Comparison of ENCODE assay signal across 11 cellular contexts in genomic region chr11:12044799-12045198, GRCh38. TPM values are rescaled to one million over a fixed set of nuclear protein-coding genes. Genes with fewer than 3 reads are reported as not detected.
DNase-seq lines count a peak whose midpoint lies in the region; ATAC-seq, FAIRE-seq and TF ChIP-seq lines count a peak whose summit lies in the region.
"Had no signal": no experiment of that assay in that cellular context is flagged by ENCODE, and none has a peak within 500 bp of the region (broad histone marks: within the 10 kb centered on the region; RNA-seq: fewer than 3 reads in every experiment).

No MANE protein-coding gene starts in this region.

- H3K27me3 Mint-ChIP-seq in CD8-positive, alpha-beta memory T cell, result peaks cover 0 to 10% of the 10 kb centered on the region in 2 donors

- no peak for TF ChIP-seq CTCF in HCT116 (IDR thresholded peaks at IDR 0.05 in 2 of 3, conservative IDR thresholded peaks at IDR 0.05 in 1 of 3; ENCODE audit: borderline replicate concordance in 1 of 3, insufficient read depth in 1 of 3, low read depth in 2 of 3, low read length in 2 of 3)
- TF ChIP-seq CTCF in WI38 (IDR thresholded peaks at IDR 0.05; ENCODE audit: low read depth, low read length), result no peak
- TF ChIP-seq CTCF in keratinocyte (optimal IDR thresholded peaks at IDR 0.05 in 1 of 3, IDR thresholded peaks at IDR 0.05 in 1 of 3, conservative IDR thresholded peaks at IDR 0.05 in 1 of 3; ENCODE audit: extremely low read depth in 1 of 3, insufficient read depth in 2 of 3, low read length in 3 of 3), result no peak
- TF ChIP-seq CTCF in smooth muscle cell (IDR thresholded peaks at IDR 0.05; ENCODE audit: borderline replicate concordance, insufficient read depth, poor library complexity, severe bottlenecking), result no peak

- CTCF ChIA-PET in HCT116 (lab: Charles Lee), result interaction anchor here (0.5 to 5.6 kb wide), 31 partner anchors 8 to 1111 kb away, joined by 3 to 104 read pairs (median 4); partner anchors contain the start of gene USP47
- CTCF ChIA-PET in CD8-positive, alpha-beta memory T cell (lab: Charles Lee), result interaction anchor here (0.7 to 16.8 kb wide), 23 partner anchors 9 to 1252 kb away, joined by 3 to 302 read pairs (median 4); no protein-coding TSS in a partner anchor

- no peaks in the 10 kb centered on the region for H3K9me1 ChIP-seq in keratinocyte (ENCODE audit: control insufficient read depth, extremely low read depth, insufficient read depth, low read length)

- DNase-seq in HCT116 (ENCODE audit: low read depth, low spot score), result no peak
- no peak for DNase-seq in keratinocyte (ENCODE audit: low read depth, low spot score)
- no peak for DNase-seq in smooth muscle cell (lab: John Stamatoyannopoulos, UW; ENCODE audit: unreplicated experiment)
- DNase-seq in AML-193 (lab: John Stamatoyannopoulos, UW), result no peak
- DNase-seq in NCI-H146 (lab: John Stamatoyannopoulos, UW), result no peak
- DNase-seq in CD8-positive, alpha-beta memory T cell, result no peak

- H3F3A ChIP-seq in smooth muscle cell (ENCODE audit: low read depth), result peaks cover 14% of the 10 kb centered on the region

- FAIRE-seq in keratinocyte (lab: Jason Lieb, UNC), result no peak

- no TSS peak for BruUV-seq in HCT116 (replicated peaks; lab: Mats Ljungman, UMichigan)

- 84% methylated on average over 8 of the region's 8 CpGs for WGBS in smooth muscle cell (ENCODE audit: low lambda C conversion rate)

- H3K36me3 ChIP-seq in HCT116 (ENCODE audit: control insufficient read depth in 1 of 2, insufficient read depth in 2 of 2, low read length in 2 of 2) (no peaks in the 10 kb centered on the region; a peak in 1 of 4 replicates), keratinocyte (ENCODE audit: control insufficient read depth in 2 of 2, extremely low read depth in 1 of 2, insufficient read depth in 2 of 2, low read length in 2 of 2) (no peaks in the 10 kb centered on the region), smooth muscle cell (ENCODE audit: low read depth) (no peaks in the 10 kb centered on the region)
- no peaks in the 10 kb centered on the region for H3K36me3 ChIP-seq in CD8-positive, alpha-beta memory T cell (ENCODE audit: insufficient read depth, low read length)
- H3K36me3 ChIP-seq: HAP-1 had no signal

- H3K79me2 ChIP-seq in HCT116 (ENCODE audit: insufficient read depth, low read length) (no peaks in the 10 kb centered on the region), keratinocyte (ENCODE audit: control insufficient read depth, insufficient read depth, low read length) (no peaks in the 10 kb centered on the region), smooth muscle cell (ENCODE audit: low read depth) (no peaks in the 10 kb centered on the region)

- H4K20me1 ChIP-seq in HCT116 (ENCODE audit: insufficient read depth) (no peaks in the 10 kb centered on the region), keratinocyte (ENCODE audit: control insufficient read depth, extremely low read depth, insufficient read depth, low read length) (no peaks in the 10 kb centered on the region), smooth muscle cell (ENCODE audit: low read depth) (no peaks in the 10 kb centered on the region)

- H3K4me2 ChIP-seq in HCT116 (ENCODE audit: low read length) (peak overlapping the region; percentile 76), keratinocyte (ENCODE audit: control insufficient read depth, extremely low read depth, insufficient read depth, low read depth, low read length) (peak overlapping the region; percentile 59), smooth muscle cell (peak overlapping the region; percentile 56)

- TF ChIP-seq RAD21 in HCT116 (IDR thresholded peaks at IDR 0.05; ENCODE audit: low read depth), result no peak

- dilution Hi-C loops in keratinocyte (cut with MboI; ENCODE audit: extremely low pct_ligation_motif_present, low sequenced_read_pairs), result no loop called here

- intact Hi-C loops in HCT116 (cut with micrococcal nuclease), result loop anchor here (1.0 to 5.0 kb wide), 9 partner anchors 57 to 1112 kb away; no protein-coding TSS in a partner anchor

- H3K4me1 ChIP-seq in HCT116 (ENCODE audit: control insufficient read depth in 1 of 2, insufficient read depth in 2 of 2, low read length in 2 of 2), result peaks cover 8 to 45% of the 10 kb centered on the region in 2 experiments; a peak in 2 of 4 replicates
- peaks cover 40% of the 10 kb centered on the region for H3K4me1 ChIP-seq in keratinocyte (ENCODE audit: control insufficient read depth, extremely low read depth, insufficient read depth, low read length)
- H3K4me1 ChIP-seq in smooth muscle cell (ENCODE audit: low read depth), result peaks cover 4% of the 10 kb centered on the region
- peaks cover 4% of the 10 kb centered on the region for H3K4me1 ChIP-seq in CD8-positive, alpha-beta memory T cell (ENCODE audit: insufficient read depth, low read length)
- H3K4me1 ChIP-seq: HAP-1 had no signal

- no peak overlapping the region for H3K4me3 Mint-ChIP-seq in CD8-positive, alpha-beta memory T cell
- H3K4me3 Mint-ChIP-seq: activated CD4-positive, alpha-beta T cell treated with anti-CD3 and anti-CD28 coated beads, Interleukin-2, amount 10 ng/mL, durations not matched to agents 7 days and 5 days had no signal

- peaks cover 3 to 5% (median 4%) of the 10 kb centered on the region in 3 donors for H3K4me1 Mint-ChIP-seq in CD8-positive, alpha-beta memory T cell

- POLR2A ChIA-PET in HCT116 (lab: Charles Lee), result no interaction called here
- POLR2A ChIA-PET in CD8-positive, alpha-beta memory T cell (lab: Charles Lee), result no interaction called here

- H3K27ac ChIP-seq in HCT116 (ENCODE audit: low read depth, low read length), result peak overlapping the region; percentile 51; the same call in 1 of the 2 replicates
- H3K27ac ChIP-seq in keratinocyte (ENCODE audit: control insufficient read depth, insufficient read depth, low read length), result peak overlapping the region; percentile 96
- peak overlapping the region; percentile 88 for H3K27ac ChIP-seq in smooth muscle cell (ENCODE audit: low read depth)
- no peak overlapping the region for H3K27ac ChIP-seq in CD8-positive, alpha-beta memory T cell (ENCODE audit: low read depth, low read length)
- H3K27ac ChIP-seq: SK-N-MC had no signal

- H3K36me3 Mint-ChIP-seq in CD8-positive, alpha-beta memory T cell, result no peaks in the 10 kb centered on the region

- peak overlapping the region; percentile 58 for H3K9ac ChIP-seq in HCT116 (ENCODE audit: low read length)
- peak overlapping the region; percentile 82 for H3K9ac ChIP-seq in keratinocyte (ENCODE audit: control insufficient read depth, extremely low read depth, insufficient read depth, low read length)
- H3K9ac ChIP-seq in smooth muscle cell (ENCODE audit: low read depth), result peak overlapping the region; percentile 72

- RAD21 ChIA-PET in HCT116 (lab: Charles Lee; ENCODE audit: low non-redundant PET in 1 of 2, low total read pairs in 2 of 2, uncharacterized antibody in 2 of 2, unreplicated experiment in 2 of 2), result interaction anchor here (0.6 to 1.0 kb wide), 7 partner anchors 68 to 286 kb away, joined by 3 to 9 read pairs (median 3); no protein-coding TSS in a partner anchor

- H3K27me3 ChIP-seq in HCT116 (ENCODE audit: insufficient read depth, low read length) (no peaks in the 10 kb centered on the region), keratinocyte (ENCODE audit: control insufficient read depth, extremely low read depth, insufficient read depth, low read length) (no peaks in the 10 kb centered on the region), smooth muscle cell (ENCODE audit: low read depth) (no peaks in the 10 kb centered on the region)
- H3K27me3 ChIP-seq in CD8-positive, alpha-beta memory T cell (ENCODE audit: insufficient read depth, low read length, poor library complexity, severe bottlenecking), result no peaks in the 10 kb centered on the region

- H3K27ac Mint-ChIP-seq in CD8-positive, alpha-beta memory T cell, result no peak overlapping the region
- H3K27ac Mint-ChIP-seq: activated CD4-positive, alpha-beta T cell treated with anti-CD3 and anti-CD28 coated beads, Interleukin-2, amount 10 ng/mL, durations not matched to agents 7 days and 5 days had no signal

- ATAC-seq in HCT116, result peak; percentile 6; the same call in 1 of the 2 replicates
- no peak for ATAC-seq in GM21447 (IDR thresholded peaks at IDR 0.05; ENCODE audit: unreplicated experiment)

- no peaks in the 10 kb centered on the region for H3K9me2 ChIP-seq in HCT116 (ENCODE audit: insufficient read depth)

- peak overlapping the region in 1 of 2 experiments; percentile 43; a peak in 2 of 4 replicates for H3K4me3 ChIP-seq in HCT116 (replicated peaks in 1 of 2; ENCODE audit: low read depth in 1 of 2, low read length in 2 of 2)
- H3K4me3 ChIP-seq in WI38 (ENCODE audit: low read depth, low read length), result peak overlapping the region; percentile 32
- H3K4me3 ChIP-seq in keratinocyte (ENCODE audit: control insufficient read depth in 2 of 3, extremely low read depth in 1 of 3, insufficient read depth in 2 of 3, low read depth in 1 of 3, low read length in 3 of 3), result peak overlapping the region in 1 of 3 experiments; percentile 16
- no peak overlapping the region for H3K4me3 ChIP-seq in smooth muscle cell
- H3K4me3 ChIP-seq in CD8-positive, alpha-beta memory T cell (ENCODE audit: low read length), result no peak overlapping the region
- H3K4me3 ChIP-seq: HAP-1, SK-N-MC had no signal

- no peaks in the 10 kb centered on the region for H3K9me3 ChIP-seq in HCT116 (ENCODE audit: control insufficient read depth in 1 of 2, insufficient read depth in 1 of 2, low read depth in 1 of 2, low read length in 2 of 2)
- H3K9me3 ChIP-seq in keratinocyte (ENCODE audit: control insufficient read depth, low read depth, low read length), result peaks cover 4% of the 10 kb centered on the region
- no peaks in the 10 kb centered on the region for H3K9me3 ChIP-seq in smooth muscle cell (replicated peaks; ENCODE audit: low read depth)
- no peaks in the 10 kb centered on the region for H3K9me3 ChIP-seq in CD8-positive, alpha-beta memory T cell (ENCODE audit: low read length)
- H3K9me3 ChIP-seq: HAP-1 had no signal

- no peak for TF ChIP-seq POLR2A in HCT116 (IDR thresholded peaks at IDR 0.05; ENCODE audit: borderline replicate concordance, extremely low read depth, insufficient read depth, insufficient read length)

- H3K9me3 Mint-ChIP-seq in CD8-positive, alpha-beta memory T cell, result no peaks in the 10 kb centered on the region
- H3K9me3 Mint-ChIP-seq: activated CD4-positive, alpha-beta T cell treated with anti-CD3 and anti-CD28 coated beads, Interleukin-2, amount 10 ng/mL, durations not matched to agents 7 days and 5 days had no signal

- H2AFZ ChIP-seq in HCT116 (ENCODE audit: low read depth, low read length, poor library complexity, severe bottlenecking) (peak overlapping the region; percentile 56), keratinocyte (ENCODE audit: control insufficient read depth, low read length) (peak overlapping the region; percentile 76), smooth muscle cell (ENCODE audit: low read depth) (no peak overlapping the region)

RNA-seq across cellular contexts. Expression of gene DKK3, which starts 36.4 kb away (rescaled TPM):
- 0.49 TPM for total RNA-seq in HCT116 (2021; ENCODE audit: unreplicated experiment)
- polyA plus RNA-seq in HCT116 (2012), result 0.20 TPM in 1 of 2 replicates, not detected in the other
- polyA plus RNA-seq in keratinocyte, result 712 to 984 TPM (median 777 TPM) in 3 replicates
- 449 TPM for polyA plus RNA-seq in keratinocyte (2011; ENCODE audit: low read depth)
- 673 and 675 TPM in 2 replicates for polyA plus RNA-seq in keratinocyte (2011; cell fraction: cytosol; rRNA removed)
- polyA plus RNA-seq in keratinocyte (2011; cell fraction: nucleus; rRNA removed), result 1,006 and 1,193 TPM in 2 replicates
- polyA plus RNA-seq in keratinocyte (2012; ENCODE audit: low replicate concordance), result 451 and 482 TPM in 2 replicates
- polyA minus RNA-seq in keratinocyte, result 466 to 661 TPM (median 564 TPM) in 3 replicates
- 657 TPM for polyA minus RNA-seq in keratinocyte (2011; cell fraction: cytosol; rRNA and poly(A)+ RNA removed)
- polyA minus RNA-seq in keratinocyte (2011; cell fraction: nucleus; rRNA and poly(A)+ RNA removed), result 427 and 766 TPM in 2 replicates
- total RNA-seq in smooth muscle cell, result 112 and 113 TPM in 2 replicates
- 100 and 105 TPM in 2 replicates for polyA plus RNA-seq in smooth muscle cell
- 1 to 10 TPM; 2.4 to 2.7 TPM for total RNA-seq in CD8-positive, alpha-beta memory T cell
- polyA plus RNA-seq in CD8-positive, alpha-beta memory T cell, result 20.4 TPM
- total RNA-seq: activated CD4-positive, alpha-beta T cell treated with anti-CD3 and anti-CD28 coated beads, Interleukin-2, amount 10 ng/mL, durations not matched to agents 7 days and 5 days had no signal

Comparison
In these comparisons a context has a peak if more than half of its experiments do, and no peak if none do; other contexts are left out.
1. RNA of gene DKK3, which starts 36.4 kb away (total RNA-seq): 112 to 113 TPM in smooth muscle cell; 2.4 to 2.7 TPM in CD8-positive, alpha-beta memory T cell and 0.49 TPM in HCT116 (single experiment); every median in the first group is over 10 times any median in the second.
2. Peak in every context shown above with its lines, with median percentiles within 50 percentile points of each other: H3K4me2 ChIP-seq and H3K9ac ChIP-seq.